Comparison of ENCODE assay signal across 9 cellular contexts in the genomic region with DNA sequence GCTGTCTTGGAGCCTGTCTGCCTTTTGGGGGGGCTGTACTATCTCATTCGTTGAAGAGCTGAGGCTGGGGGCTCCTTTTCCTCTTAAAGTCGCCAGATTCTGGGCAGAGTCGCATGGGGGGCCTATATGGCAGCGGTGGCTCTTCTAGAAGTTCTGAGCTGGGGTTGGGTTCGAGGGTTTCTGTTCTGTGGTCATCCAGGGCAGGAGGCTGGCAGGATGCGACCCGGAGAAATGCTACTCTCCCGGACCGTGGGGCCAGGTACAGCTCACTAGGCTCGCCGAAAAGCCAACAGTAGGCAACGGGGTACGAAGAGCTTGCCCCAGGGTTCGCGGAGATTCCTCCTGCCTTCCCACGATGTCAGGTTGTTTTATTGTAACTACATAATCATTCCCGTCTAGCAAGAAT. TPM values are rescaled to one million over a fixed set of nuclear protein-coding genes. Genes with fewer than 3 reads are reported as not detected.
A peak's percentile ranks its signal among the peaks of the same experiment; 100 is the strongest.
DNase-seq lines count a peak whose midpoint lies in the region; TF ChIP-seq lines count a peak whose summit lies in the region.
"Had no signal": no experiment of that assay in that cellular context is flagged by ENCODE, and none has a peak within 500 bp of the region (broad histone marks: within the 10 kb centered on the region; RNA-seq: fewer than 3 reads in every experiment).

No MANE protein-coding gene starts in this region.

- POLR2A ChIA-PET in MCF 10A (lab: Yijun Ruan, JAX) = no interaction called here

- peaks cover 75% of the 10 kb centered on the region for H3K27me3 Mint-ChIP-seq in activated naive CD4-positive, alpha-beta T cell treated with anti-CD3 and anti-CD28 coated beads, Interleukin-2, amount 10 ng/mL, durations not matched to agents 7 days and 5 days
- H3K27me3 Mint-ChIP-seq in MCF 10A (ENCODE audit: insufficient read depth, unreplicated experiment) (peaks cover 67% of the 10 kb centered on the region), type B pancreatic cell (peaks cover 60% of the 10 kb centered on the region)

- no peaks in the 10 kb centered on the region for H3K9me3 Mint-ChIP-seq in activated naive CD4-positive, alpha-beta T cell treated with anti-CD3 and anti-CD28 coated beads, Interleukin-2, amount 10 ng/mL, durations not matched to agents 7 days and 5 days
- no peaks in the 10 kb centered on the region for H3K9me3 Mint-ChIP-seq in MCF 10A (ENCODE audit: unreplicated experiment)
- no peaks in the 10 kb centered on the region for H3K9me3 Mint-ChIP-seq in type B pancreatic cell

- H3K4me3 Mint-ChIP-seq in activated naive CD4-positive, alpha-beta T cell treated with anti-CD3 and anti-CD28 coated beads, Interleukin-2, amount 10 ng/mL, durations not matched to agents 7 days and 5 days = peak overlapping the region; percentile 15
- H3K4me3 Mint-ChIP-seq in MCF 10A (ENCODE audit: unreplicated experiment) (peak overlapping the region; percentile 82), type B pancreatic cell (peak overlapping the region; percentile 80)

- DNase-seq in activated naive CD4-positive, alpha-beta T cell treated with anti-CD3 and anti-CD28 coated beads, Interleukin-2, amount 10 ng/mL, durations not matched to agents 7 days and 5 days = no peak
- no peak for DNase-seq in activated naive CD4-positive, alpha-beta T cell treated with anti-CD3 and anti-CD28 coated beads, Interleukin-2, amount 50 U/mL, for 16 hours
- DNase-seq in MCF 10A (ENCODE audit: unreplicated experiment) (no peak), type B pancreatic cell (ENCODE audit: extremely low spot score, unreplicated experiment) (no peak), Kasumi-1 (lab: John Stamatoyannopoulos, UW) (no peak), substantia nigra (lab: John Stamatoyannopoulos, UW) (no peak)
- no peak for DNase-seq in stimulated activated naive CD4-positive, alpha-beta T cell (lab: John Stamatoyannopoulos, UW)

- H3K4me1 Mint-ChIP-seq in activated naive CD4-positive, alpha-beta T cell treated with anti-CD3 and anti-CD28 coated beads, Interleukin-2, amount 10 ng/mL, durations not matched to agents 7 days and 5 days = peaks cover 35% of the 10 kb centered on the region
- H3K4me1 Mint-ChIP-seq in MCF 10A (ENCODE audit: insufficient read depth, unreplicated experiment) (peaks cover 9% of the 10 kb centered on the region), type B pancreatic cell (ENCODE audit: unreplicated experiment) (peaks cover 7% of the 10 kb centered on the region)

- no peaks in the 10 kb centered on the region for H3K36me3 Mint-ChIP-seq in activated naive CD4-positive, alpha-beta T cell treated with anti-CD3 and anti-CD28 coated beads, Interleukin-2, amount 10 ng/mL, durations not matched to agents 7 days and 5 days
- H3K36me3 Mint-ChIP-seq in MCF 10A (ENCODE audit: insufficient read depth, unreplicated experiment) = no peaks in the 10 kb centered on the region
- H3K36me3 Mint-ChIP-seq in type B pancreatic cell = no peaks in the 10 kb centered on the region

- no TSS peak for BruUV-seq in MCF 10A (replicated peaks; lab: Mats Ljungman, UMichigan)

- H3K27ac Mint-ChIP-seq in activated naive CD4-positive, alpha-beta T cell treated with anti-CD3 and anti-CD28 coated beads, Interleukin-2, amount 10 ng/mL, durations not matched to agents 7 days and 5 days = no peak overlapping the region
- H3K27ac Mint-ChIP-seq in MCF 10A (ENCODE audit: low read depth, unreplicated experiment) = no peak overlapping the region
- H3K27ac Mint-ChIP-seq in type B pancreatic cell = no peak overlapping the region

- peak overlapping the region in 1 of 2 donors; percentile 33 for H3K9ac ChIP-seq in mucosa of rectum (ENCODE audit: low read depth in 1 of 2, low read length in 2 of 2)

- intact Hi-C loops in MCF 10A (cut with micrococcal nuclease) = no loop called here

- H3K4me3 ChIP-seq in mucosa of rectum (ENCODE audit: low read length in 2 of 2) = peak overlapping the region; percentile 47 to 67

- TF ChIP-seq CTCF in MCF 10A (IDR thresholded peaks at IDR 0.05; ENCODE audit: unreplicated experiment) (no peak), type B pancreatic cell (conservative IDR thresholded peaks at IDR 0.05) (no peak)

- H3K27ac ChIP-seq in mucosa of rectum (ENCODE audit: low read depth in 2 of 2, low read length in 2 of 2) (no peak overlapping the region), substantia nigra (ENCODE audit: low read depth, low read length, poor library complexity, severe bottlenecking) (no peak overlapping the region)

- H3K27me3 ChIP-seq in mucosa of rectum (ENCODE audit: control insufficient read depth in 2 of 2, insufficient read depth in 2 of 2, low read length in 2 of 2) = peaks cover 51 to 54% of the 10 kb centered on the region in 2 donors

- H3K36me3 ChIP-seq in mucosa of rectum (ENCODE audit: control insufficient read depth in 2 of 2, insufficient read depth in 2 of 2, low read length in 2 of 2) = no peaks in the 10 kb centered on the region

- CTCF ChIA-PET in activated naive CD4-positive, alpha-beta T cell treated with anti-CD3 and anti-CD28 coated beads, Interleukin-2, amount 10 ng/mL, durations not matched to agents 7 days and 5 days (lab: Charles Lee) = interaction anchor here (0.5 kb wide), 1 partner anchor 374 kb away, joined by 3 read pairs; no protein-coding TSS in a partner anchor
- CTCF ChIA-PET in MCF 10A (lab: Yijun Ruan, JAX) = interaction anchor here (0.6 to 1.7 kb wide), 2 partner anchors 32 to 64 kb away, joined by 3 to 7 read pairs; a partner anchor contains a TSS

- no peaks in the 10 kb centered on the region for H3K9me3 ChIP-seq in mucosa of rectum (ENCODE audit: control insufficient read depth in 2 of 2, low read length in 2 of 2)

- H3K4me1 ChIP-seq in mucosa of rectum (ENCODE audit: control insufficient read depth in 2 of 2, insufficient read depth in 2 of 2, low read length in 2 of 2) = peaks cover 7 to 13% of the 10 kb centered on the region in 2 donors

RNA-seq across cellular contexts. Expression of a gene that starts 1.9 kb away (rescaled TPM):
- 0.37 and 0.72 TPM in 2 replicates for total RNA-seq in MCF 10A (2022)
- total RNA-seq in type B pancreatic cell (ENCODE audit: low replicate concordance) = 2.6 and 6.0 TPM in 2 replicates
- total RNA-seq: bronchial epithelial cell had no signal

RNA-seq across cellular contexts. Expression of a gene that starts 30.6 kb away (rescaled TPM):
- total RNA-seq in MCF 10A (2022) = 1,160 and 1,731 TPM in 2 replicates
- total RNA-seq in type B pancreatic cell (ENCODE audit: low replicate concordance) = 1,929 and 1,967 TPM in 2 replicates

Comparison
In these comparisons a context has a peak if more than half of its experiments do, and no peak if none do; other contexts are left out.
1. H3K4me3 Mint-ChIP-seq: peak in every context shown above with its lines; median percentile 82 in MCF 10A; 80 in type B pancreatic cell; 15 in activated naive CD4-positive, alpha-beta T cell treated with anti-CD3 and anti-CD28 coated beads, Interleukin-2, amount 10 ng/mL, durations not matched to agents 7 days and 5 days.